1 cellular context compared by ENCODE assay signal in genomic region chr10:110860576-110861241, GRCh38.
A peak's percentile ranks its signal among the peaks of the same experiment; 100 is the strongest.
TF ChIP-seq lines count a peak whose summit lies in the region.

No MANE protein-coding gene starts in this region.

TF ChIP-seq in GM12878, 131 proteins besides CTCF, POLR2A, EP300 and RAD21 (continued from another document):
- TF ChIP-seq ELK1 (IDR thresholded peaks at IDR 0.05; ENCODE audit: low read depth, low read length) (0 out of 2 replicates have a peak, but pooled peaks have one; percentile 18), CUX1 (IDR thresholded peaks at IDR 0.05; ENCODE audit: insufficient replicate concordance, low read depth, low read length) (peak; percentile 6), MYC (IDR thresholded peaks at IDR 0.05; ENCODE audit: insufficient read depth, insufficient read length, insufficient replicate concordance, low read length, severe bottlenecking) (no peak), MEF2B (IDR thresholded peaks at IDR 0.05; ENCODE audit: partially characterized antibody, poor library complexity, severe bottlenecking) (peak; percentile 76), YY1 (IDR thresholded peaks at IDR 0.05; ENCODE audit: low read depth, low read length) (peak; percentile 46; the same call in 1 of the 2 replicates), TAF1 (IDR thresholded peaks at IDR 0.05; ENCODE audit: borderline replicate concordance, low read depth, low read length) (peak; percentile 51; the same call in 1 of the 2 replicates), ATF7 (IDR thresholded peaks at IDR 0.05; ENCODE audit: low read depth) (0 out of 2 replicates have a peak, but pooled peaks have one; percentile 12), ZZZ3 (IDR thresholded peaks at IDR 0.05; ENCODE audit: control insufficient read depth, insufficient read length, low read depth) (no peak), SIX5 (IDR thresholded peaks at IDR 0.05; ENCODE audit: low read depth, low read length, severe bottlenecking) (no peak)
TF ChIP-seq in GM12878: peak in this region for 40.
